Comparison of ENCODE assay signal across 19 cellular contexts in genomic region chr1:41370225-41370624, GRCh38. TPM values are rescaled to one million over a fixed set of nuclear protein-coding genes. Genes with fewer than 3 reads are reported as not detected.
A peak's percentile ranks its signal among the peaks of the same experiment; 100 is the strongest.
DNase-seq lines count a peak whose midpoint lies in the region; ATAC-seq and TF ChIP-seq lines count a peak whose summit lies in the region.
"Had no signal": no experiment of that assay in that cellular context is flagged by ENCODE, and none has a peak within 500 bp of the region (broad histone marks: within the 10 kb centered on the region; RNA-seq: fewer than 3 reads in every experiment).

No MANE protein-coding gene starts in this region.

- peak in 1 of 2 donors; percentile 8 for DNase-seq in psoas muscle
- DNase-seq: AML-193; CD4-positive, CD25-positive, alpha-beta regulatory T cell; COR-L47; DMS153; EL; HCEC 1CT; MV-4-11; NCI-H1417; NCI-H187; NCI-H2107; NCI-H510A; NCI-H774 had no signal

- H3K79me2 ChIP-seq in Loucy (ENCODE audit: insufficient read depth, low read length) = peaks cover 37% of the 10 kb centered on the region; the same call in 1 of the 2 replicates

- H3K27me3 ChIP-seq in Loucy (ENCODE audit: insufficient read depth, low read length, poor library complexity, severe bottlenecking) (no peaks in the 10 kb centered on the region), iPS-20b (ENCODE audit: insufficient read depth, low read length) (peaks cover 55% of the 10 kb centered on the region), psoas muscle (ENCODE audit: insufficient read depth in 3 of 3, low read length in 2 of 3) (no peaks in the 10 kb centered on the region)

- H2AFZ ChIP-seq in Loucy (ENCODE audit: low read length) = no peak overlapping the region

- H3K9me2 ChIP-seq in Loucy (replicated peaks; ENCODE audit: low read depth, low read length) = no peaks in the 10 kb centered on the region

- intact Hi-C loops in psoas muscle (cut with DNase I) = no loop called here

- H3K9ac ChIP-seq in Loucy (ENCODE audit: low read depth, low read length, poor library complexity, severe bottlenecking) (peak overlapping the region; percentile 62), iPS-20b (ENCODE audit: low read depth, low read length) (peak overlapping the region; percentile 8; the same call in 1 of the 2 replicates)

- H3K4me1 ChIP-seq in Loucy (ENCODE audit: insufficient read depth, low read length, poor library complexity, severe bottlenecking) (peaks cover 69% of the 10 kb centered on the region), iPS-20b (ENCODE audit: insufficient read depth, low read length) (peaks cover 36% of the 10 kb centered on the region), psoas muscle (peaks cover 54% of the 10 kb centered on the region)

- H4K20me1 ChIP-seq in Loucy (ENCODE audit: insufficient read depth, low read length, poor library complexity, severe bottlenecking) = no peaks in the 10 kb centered on the region

- H3K9me3 ChIP-seq in Loucy (ENCODE audit: insufficient read depth, low read depth, low read length) (no peaks in the 10 kb centered on the region), iPS-20b (ENCODE audit: insufficient read depth, low read depth, low read length) (no peaks in the 10 kb centered on the region), psoas muscle (no peaks in the 10 kb centered on the region)

- peaks cover 5% of the 10 kb centered on the region for H3F3A ChIP-seq in Loucy (ENCODE audit: low read depth)

- peak overlapping the region; percentile 81 for H3K4me2 ChIP-seq in Loucy (ENCODE audit: low read depth, low read length, poor library complexity, severe bottlenecking)

- H3K4me3 ChIP-seq in Loucy (ENCODE audit: low read length, poor library complexity, severe bottlenecking) (no peak overlapping the region), iPS-20b (ENCODE audit: low read length) (no peak overlapping the region), psoas muscle (no peak overlapping the region)

- no peak for TF ChIP-seq CTCF in C4-2B (conservative IDR thresholded peaks at IDR 0.05)
- no peak for TF ChIP-seq CTCF in Loucy (conservative IDR thresholded peaks at IDR 0.05; ENCODE audit: low read length)
- TF ChIP-seq CTCF in psoas muscle (IDR thresholded peaks at IDR 0.05) = no peak

- 76 to 91% (median 80%) methylated on average over 2 of the region's 4 CpGs for WGBS in psoas muscle, 3 donors

- H3K27ac ChIP-seq in C4-2B = peak overlapping the region; percentile 72
- H3K27ac ChIP-seq in iPS-20b (ENCODE audit: low read length) = no peak overlapping the region
- H3K27ac ChIP-seq in psoas muscle = peak overlapping the region; percentile 16

- ATAC-seq in psoas muscle (no peak), GM18502 (IDR thresholded peaks at IDR 0.05; ENCODE audit: poor library complexity, unreplicated experiment) (no peak), HG02642 (IDR thresholded peaks at IDR 0.05; ENCODE audit: poor library complexity, unreplicated experiment) (no peak), HG03108 (IDR thresholded peaks at IDR 0.05; ENCODE audit: unreplicated experiment) (no peak)

- H3K36me3 ChIP-seq in Loucy (ENCODE audit: insufficient read depth, low read length) (no peaks in the 10 kb centered on the region), iPS-20b (ENCODE audit: insufficient read depth, low read depth, low read length) (no peaks in the 10 kb centered on the region), psoas muscle (ENCODE audit: insufficient read depth in 1 of 2, low read depth in 1 of 2) (no peaks in the 10 kb centered on the region)

RNA-seq across cellular contexts. Expression of gene FOXO6, which starts 9.0 kb away (rescaled TPM):
- total RNA-seq in psoas muscle = 1 to 10 TPM in 3 of 4 donors, under 1 TPM in 1; 0.84 to 8.6 (median 3.3) TPM
- under 1 TPM; 0.42 to 0.88 (median 0.44) TPM for polyA plus RNA-seq in psoas muscle
- polyA plus RNA-seq: CD4-positive, CD25-positive, alpha-beta regulatory T cell had no signal
